ENCODE assay signal across 11 cellular contexts in the genomic region with DNA sequence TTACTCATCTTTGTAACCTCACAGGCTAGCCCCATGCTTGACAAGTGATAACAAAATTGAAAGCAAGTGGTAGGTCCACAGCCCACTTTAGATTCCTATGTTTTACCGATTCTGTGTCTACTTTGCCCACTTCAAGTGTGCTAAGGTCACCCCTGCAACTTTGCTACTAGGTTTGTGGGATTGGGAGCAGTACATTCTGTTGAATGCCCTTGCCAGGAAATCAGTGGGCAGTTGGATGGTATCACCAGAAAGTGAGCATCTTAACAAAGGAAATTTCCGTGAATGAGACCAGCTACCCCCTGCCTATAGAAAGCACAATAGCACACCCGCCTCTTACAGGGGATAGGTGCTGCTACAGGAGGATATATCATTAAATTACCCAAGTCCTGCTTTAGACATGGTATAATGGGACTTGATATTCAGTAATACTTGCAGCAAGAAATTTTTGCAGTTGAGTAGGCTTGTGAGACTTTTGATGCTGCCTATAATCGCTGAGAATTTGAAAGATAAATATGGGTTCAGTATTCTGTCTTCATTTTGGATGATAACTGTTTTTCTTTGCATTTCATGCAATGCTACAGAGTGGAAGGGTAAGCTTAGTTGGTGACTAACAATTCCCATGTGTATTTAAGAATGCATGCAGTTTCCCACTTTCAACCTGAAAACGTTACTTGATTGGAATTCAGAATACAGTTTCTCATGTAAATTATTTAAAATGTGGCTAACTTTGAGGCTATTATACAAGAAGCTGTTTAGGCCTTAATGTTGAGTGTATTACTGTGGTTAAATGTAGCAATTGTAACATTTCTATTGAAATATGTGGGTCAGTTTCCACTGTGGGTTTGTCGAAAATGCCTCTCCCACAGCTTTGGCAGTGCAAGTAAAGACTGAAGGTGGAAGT. TPM values are rescaled to one million over a fixed set of nuclear protein-coding genes. Genes with fewer than 3 reads are reported as not detected.
DNase-seq lines count a peak whose midpoint lies in the region; ATAC-seq and TF ChIP-seq lines count a peak whose summit lies in the region.
"Had no signal": no experiment of that assay in that cellular context is flagged by ENCODE, and none has a peak within 500 bp of the region (broad histone marks: within the 10 kb centered on the region; RNA-seq: fewer than 3 reads in every experiment).

No MANE protein-coding gene starts in this region.

- peaks cover 59% of the 10 kb centered on the region for H3K4me1 ChIP-seq in GM23248 (ENCODE audit: insufficient read depth)
- peaks cover 2% of the 10 kb centered on the region for H3K4me1 ChIP-seq in mesenchymal stem cell (ENCODE audit: control insufficient read depth, insufficient read depth, low read depth, low read length)
- H3K4me1 ChIP-seq in esophagus muscularis mucosa: peaks cover 0 to 5% (median 0%) of the 10 kb centered on the region in 4 donors
- H3K4me1 ChIP-seq: Caco-2 had no signal

- peak overlapping the region; percentile 49 for H3K4me2 ChIP-seq in GM23248 (ENCODE audit: unreplicated experiment)
- H3K4me2 ChIP-seq in mesenchymal stem cell (ENCODE audit: low read length, poor library complexity, severe bottlenecking): no peak overlapping the region

- no peak overlapping the region for H3K14ac ChIP-seq in mesenchymal stem cell (ENCODE audit: low read length in 2 of 2)

- H2BK5ac ChIP-seq in mesenchymal stem cell (ENCODE audit: low read depth, low read length, poor library complexity, severe bottlenecking): no peak overlapping the region

- peak overlapping the region in 1 of 2 experiments; percentile 20 for H3K4ac ChIP-seq in mesenchymal stem cell (ENCODE audit: low read depth in 1 of 2, low read length in 2 of 2)

- DNase-seq in AG09319 (ENCODE audit: extremely low read depth, low read depth) (peak; percentile 52), GM23248 (peak; percentile 84), amniotic stem cell (lab: John Stamatoyannopoulos, UW) (peak; percentile 41), mesenchymal stem cell (peak; percentile 75), DMS79 treated with DMSO at 0.1 percent for 48 hours (lab: John Stamatoyannopoulos, UW) (no peak), esophagus muscularis mucosa (ENCODE audit: extremely low spot score) (no peak)
- DNase-seq: amygdala, Caco-2, NCI-H1417 treated with DMSO at 0.1 percent for 48 hours had no signal

- H3K27ac ChIP-seq in GM23248 (peak overlapping the region; percentile 64), mesenchymal stem cell (ENCODE audit: low read length, poor library complexity, severe bottlenecking) (peak overlapping the region; percentile 19), esophagus muscularis mucosa (replicated peaks in 1 of 4) (no peak overlapping the region)

- no peak overlapping the region for H3K23ac ChIP-seq in mesenchymal stem cell (ENCODE audit: low read length in 2 of 2)

- H2BK120ac ChIP-seq in mesenchymal stem cell (ENCODE audit: low read depth, low read length): no peak overlapping the region

- ATAC-seq in GM18870 (IDR thresholded peaks at IDR 0.05; ENCODE audit: unreplicated experiment): no peak
- no peak for ATAC-seq in GM21717 (IDR thresholded peaks at IDR 0.05; ENCODE audit: unreplicated experiment)

- no peak for TF ChIP-seq POLR2A in esophagus muscularis mucosa (IDR thresholded peaks at IDR 0.05; ENCODE audit: low read depth)

- peak overlapping the region; percentile 29 for H4K8ac ChIP-seq in mesenchymal stem cell (ENCODE audit: low read length)

- H3K9ac ChIP-seq in GM23248: peak overlapping the region; percentile 21; the same call in 1 of the 2 replicates
- peak overlapping the region; percentile 53 for H3K9ac ChIP-seq in mesenchymal stem cell (ENCODE audit: low read length)

- intact Hi-C loops in esophagus muscularis mucosa (cut with DNase I): no loop called here

- H3K9me3 ChIP-seq in GM23248 (ENCODE audit: low read depth) (no peaks in the 10 kb centered on the region), mesenchymal stem cell (ENCODE audit: control insufficient read depth, low read length) (no peaks in the 10 kb centered on the region), esophagus muscularis mucosa (no peaks in the 10 kb centered on the region)
- H3K9me3 ChIP-seq: Caco-2 had no signal

- H3K9me2 ChIP-seq in GM23248 (ENCODE audit: insufficient read depth): no peaks in the 10 kb centered on the region

- in situ Hi-C loops in GM23248 (cut with MboI): no loop called here

- H4K91ac ChIP-seq in mesenchymal stem cell (ENCODE audit: low read length): no peak overlapping the region

- H3K4me3 ChIP-seq in GM23248 (peak overlapping the region; percentile 11), mesenchymal stem cell (ENCODE audit: insufficient read depth in 1 of 2, low read depth in 1 of 2, low read length in 2 of 2) (no peak overlapping the region), esophagus muscularis mucosa (no peak overlapping the region)

- no peak overlapping the region for H2BK15ac ChIP-seq in mesenchymal stem cell (ENCODE audit: low read depth, poor library complexity, severe bottlenecking)

- peak overlapping the region in 1 of 2 experiments; percentile 32 for H3K18ac ChIP-seq in mesenchymal stem cell (ENCODE audit: low read depth in 1 of 2, low read length in 2 of 2)

- H4K20me1 ChIP-seq in GM23248 (ENCODE audit: insufficient read depth): no peaks in the 10 kb centered on the region

- H3K36me3 ChIP-seq in GM23248 (ENCODE audit: low read depth) (peaks cover 13% of the 10 kb centered on the region), mesenchymal stem cell (ENCODE audit: control insufficient read depth in 1 of 2, insufficient read depth in 2 of 2, low read depth in 1 of 2, low read length in 2 of 2) (peaks cover 0 to 17% of the 10 kb centered on the region in 2 experiments), esophagus muscularis mucosa (peaks cover 0 to 22% (median 6%) of the 10 kb centered on the region in 4 donors)

- H3K27me3 ChIP-seq in GM23248 (replicated peaks; ENCODE audit: insufficient read depth): no peaks in the 10 kb centered on the region
- no peaks in the 10 kb centered on the region for H3K27me3 ChIP-seq in mesenchymal stem cell (ENCODE audit: control insufficient read depth in 1 of 2, insufficient read depth in 1 of 2, low read length in 2 of 2)
- H3K27me3 ChIP-seq in esophagus muscularis mucosa: no peaks in the 10 kb centered on the region

- H3F3A ChIP-seq in GM23248 (ENCODE audit: insufficient read depth): peaks cover 47% of the 10 kb centered on the region

- H2BK12ac ChIP-seq in mesenchymal stem cell (ENCODE audit: low read length in 2 of 2): no peak overlapping the region

- H2AFZ ChIP-seq in GM23248 (no peak overlapping the region), mesenchymal stem cell (ENCODE audit: low read depth, low read length) (no peak overlapping the region)

- H3K79me2 ChIP-seq in GM23248 (ENCODE audit: insufficient read depth): peaks cover 21% of the 10 kb centered on the region; the same call in 1 of the 2 replicates

- 57 to 59% methylated on average over 6 of the region's 6 CpGs for WGBS in GM23248 (ENCODE audit: low coverage in 1 of 2, low lambda C conversion rate in 2 of 2, missing lambda C conversion rate in 2 of 2), 2 experiments
- WGBS in mesenchymal stem cell: 54% methylated on average over 4 of the region's 6 CpGs
- WGBS in esophagus muscularis mucosa: 57% methylated on average over 6 of the region's 6 CpGs

- no peak overlapping the region for H2AK5ac ChIP-seq in mesenchymal stem cell (ENCODE audit: low read length, severe bottlenecking)

- no peak for TF ChIP-seq CTCF in AG09319 (IDR thresholded peaks at IDR 0.05; ENCODE audit: low read depth, low read length)
- no peak for TF ChIP-seq CTCF in esophagus muscularis mucosa (IDR thresholded peaks at IDR 0.05)

- TF ChIP-seq EP300 in esophagus muscularis mucosa (IDR thresholded peaks at IDR 0.05): no peak

- peaks cover 1% of the 10 kb centered on the region for H3K79me1 ChIP-seq in mesenchymal stem cell (replicated peaks; ENCODE audit: low read length, poor library complexity, severe bottlenecking)

RNA-seq across cellular contexts. Expression of gene EBLN2, which starts 9.5 kb away (rescaled TPM):
- 1.6 and 3.0 TPM in 2 replicates for total RNA-seq in GM23248 (2014; rRNA removed; shearing (Covaris generic))
- polyA plus RNA-seq in GM23248 (2016; fragmentation: Nextera tagmentation; extraction: Ambion mirVana): 0.58 and 1.7 TPM in 2 replicates
- polyA plus RNA-seq in mesenchymal stem cell (2013, experiment 1 of 2): 1.6 TPM
- polyA plus RNA-seq in mesenchymal stem cell (2013, experiment 2 of 2): 1.4 TPM
- total RNA-seq in esophagus muscularis mucosa: 1 to 10 TPM; 1.0 to 2.8 (median 2.4) TPM

Comparison
In these comparisons a context has a peak if more than half of its experiments do, and no peak if none do; other contexts are left out.
1. DNase-seq: peak in AG09319 (single experiment), GM23248 (single experiment), amniotic stem cell (single experiment) and mesenchymal stem cell (single experiment); none in DMS79 treated with DMSO at 0.1 percent for 48 hours (single experiment) and esophagus muscularis mucosa (single experiment).
2. H3K27ac ChIP-seq: peak in GM23248 (single experiment) and mesenchymal stem cell (single experiment); none in esophagus muscularis mucosa (0 of 4).